ENCODE assay signal across 8 cellular contexts in the genomic region with DNA sequence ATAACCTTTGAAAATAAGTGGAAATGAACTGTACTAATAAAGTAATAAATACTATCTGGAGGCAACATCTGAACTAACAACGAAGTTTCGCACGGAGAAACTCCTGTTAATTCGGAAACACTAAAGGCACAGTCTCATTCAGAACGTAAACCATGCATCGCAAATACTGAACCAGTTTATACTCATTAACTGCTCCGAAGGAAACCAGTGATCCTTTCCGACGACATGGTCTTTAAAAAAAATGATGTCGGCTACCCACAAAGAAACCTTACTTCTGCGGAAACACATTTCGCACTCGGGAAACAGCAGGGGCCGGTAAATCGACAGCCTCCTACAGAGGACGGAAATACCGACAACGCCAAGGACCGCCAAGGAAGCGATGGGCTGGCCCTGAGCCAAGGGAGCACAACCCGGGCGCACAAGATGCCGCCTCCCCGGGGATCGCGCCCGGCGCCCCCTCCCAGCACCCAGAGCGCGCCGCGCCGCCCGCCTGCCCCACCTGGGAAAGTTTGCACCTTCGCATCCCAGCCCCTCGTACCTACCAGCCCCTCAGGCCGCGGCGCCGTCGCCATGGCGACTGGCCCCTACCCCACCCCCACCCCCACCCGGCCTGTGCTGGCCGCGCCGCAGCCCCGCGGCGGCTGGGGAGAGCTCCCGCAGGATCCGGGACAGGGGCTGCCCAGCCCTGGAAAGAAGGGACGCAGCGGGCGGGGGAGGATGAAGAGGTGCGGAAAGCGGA.
DNase-seq lines count a peak whose midpoint lies in the region; ATAC-seq and TF ChIP-seq lines count a peak whose summit lies in the region.

No MANE protein-coding gene starts in this region.

- no peak for TF ChIP-seq CTCF in RWPE2 (IDR thresholded peaks at IDR 0.05; ENCODE audit: poor library complexity, severe bottlenecking)
- no peak for TF ChIP-seq CTCF in foreskin fibroblast (IDR thresholded peaks at IDR 0.05; ENCODE audit: low read depth, low read length)

- peak overlapping the region; percentile 51 for H2AFZ ChIP-seq in neuron (ENCODE audit: low read depth, low read length)

- H3K4me3 ChIP-seq in RWPE2 (ENCODE audit: severe bottlenecking) (peak overlapping the region; percentile 51), foreskin fibroblast (ENCODE audit: low read depth in 1 of 2, low read length in 2 of 2) (peak overlapping the region; percentile 65 to 97), neuron (ENCODE audit: low read length) (peak overlapping the region; percentile 95), stomach smooth muscle (ENCODE audit: low read length in 2 of 2) (peak overlapping the region; percentile 95 to 97)

- peak overlapping the region; percentile 82 to 89 for H3K9ac ChIP-seq in stomach smooth muscle (ENCODE audit: low read length in 2 of 2)

- H3K4me1 ChIP-seq in RWPE2 (ENCODE audit: insufficient read depth, poor library complexity, severe bottlenecking), result peaks cover 16% of the 10 kb centered on the region
- H3K4me1 ChIP-seq in neuron (ENCODE audit: insufficient read depth, low read length), result peaks cover 24% of the 10 kb centered on the region
- H3K4me1 ChIP-seq in stomach smooth muscle (ENCODE audit: control insufficient read depth, insufficient read depth, low read length), result peaks cover 3% of the 10 kb centered on the region

- peak; percentile 39 for ATAC-seq in GM21825 (IDR thresholded peaks at IDR 0.05; ENCODE audit: unreplicated experiment)
- ATAC-seq in RWPE2 (ENCODE audit: low read depth), result peak; percentile 66

- DNase-seq in DMS153 (lab: John Stamatoyannopoulos, UW) (peak; percentile 46), KG1 (lab: John Stamatoyannopoulos, UW) (peak; percentile 77), RWPE2 (ENCODE audit: low spot score) (peak; percentile 87), foreskin fibroblast (peak; percentile 54 to 83)
- peak; percentile 63 for DNase-seq in activated effector memory CD4-positive, alpha-beta T cell treated with Interleukin-2 at 50 U/mL for 16 hours

- no peaks in the 10 kb centered on the region for H3K27me3 ChIP-seq in RWPE2 (ENCODE audit: insufficient read depth, poor library complexity, severe bottlenecking)
- H3K27me3 ChIP-seq in neuron (ENCODE audit: insufficient read depth, low read length), result no peaks in the 10 kb centered on the region
- no peaks in the 10 kb centered on the region for H3K27me3 ChIP-seq in stomach smooth muscle (ENCODE audit: control insufficient read depth in 1 of 2, insufficient read depth in 2 of 2, low read length in 2 of 2)

- H3K9me3 ChIP-seq in RWPE2 (ENCODE audit: severe bottlenecking), result no peaks in the 10 kb centered on the region
- no peaks in the 10 kb centered on the region for H3K9me3 ChIP-seq in neuron (ENCODE audit: low read length)
- H3K9me3 ChIP-seq in stomach smooth muscle (ENCODE audit: control insufficient read depth in 2 of 2, low read length in 2 of 2), result no peaks in the 10 kb centered on the region

- H3K27ac ChIP-seq in RWPE2 (ENCODE audit: poor library complexity, severe bottlenecking) (peak overlapping the region; percentile 77), stomach smooth muscle (ENCODE audit: low read length) (peak overlapping the region; percentile 80)

- H3K36me3 ChIP-seq in RWPE2 (ENCODE audit: low read depth) (peaks cover 20% of the 10 kb centered on the region), neuron (ENCODE audit: insufficient read depth, low read length) (peaks cover 3% of the 10 kb centered on the region), stomach smooth muscle (ENCODE audit: control insufficient read depth in 2 of 2, insufficient read depth in 2 of 2, low read length in 2 of 2) (no peaks in the 10 kb centered on the region)

Comparison
In these comparisons a context has a peak if more than half of its experiments do, and no peak if none do; other contexts are left out.
1. Peak in every context shown above with its lines: DNase-seq, ATAC-seq, H3K4me3 ChIP-seq and H3K27ac ChIP-seq.